ENCODE assay signal across 18 cellular contexts in the genomic region with DNA sequence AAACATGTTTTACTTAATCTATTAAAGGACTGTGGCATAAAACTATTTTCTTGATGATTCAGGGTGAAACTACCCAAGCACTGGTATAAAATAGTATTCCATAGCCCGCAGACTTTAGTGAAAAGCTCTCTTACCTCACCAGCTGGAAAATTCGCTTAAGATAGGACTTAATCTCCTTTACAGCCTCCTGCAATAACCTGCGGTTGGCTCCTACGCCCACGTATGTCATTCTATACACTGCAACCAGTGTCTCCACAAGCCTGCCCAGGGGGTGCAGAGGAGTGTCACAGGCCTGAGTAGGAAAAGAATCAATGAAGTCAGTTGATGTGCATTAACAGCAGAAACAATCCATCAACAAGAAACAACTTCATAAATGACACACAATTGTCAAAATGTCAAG. TPM values are rescaled to one million over a fixed set of nuclear protein-coding genes. Genes with fewer than 3 reads are reported as not detected.
"Had no signal": no experiment of that assay in that cellular context is flagged by ENCODE, and none has a peak within 500 bp of the region (broad histone marks: within the 10 kb centered on the region; RNA-seq: fewer than 3 reads in every experiment).

No MANE protein-coding gene starts in this region.

- H3K27ac ChIP-seq: adrenal gland, cardiac muscle cell, esophagus muscularis mucosa, neutrophil, pancreas, right lobe of liver, tibial artery had no signal

- H3K9me3 ChIP-seq: adrenal gland, esophagus muscularis mucosa, neutrophil, pancreas, right lobe of liver, tibial artery had no signal

- H3K27me3 ChIP-seq: adrenal gland, cardiac muscle cell, esophagus muscularis mucosa, neutrophil, pancreas, right lobe of liver, tibial artery had no signal

- DNase-seq: activated CD8-positive, alpha-beta memory T cell treated with anti-CD3 and anti-CD28 coated beads for 24 hours; activated gamma-delta T cell; adrenal gland; dermis blood vessel endothelial cell; effector memory CD4-positive, alpha-beta T cell; natural killer cell; pancreas; right lobe of liver; stimulated activated CD4-positive, alpha-beta T cell treated with anti-CD3 and anti-CD28 coated beads, Interleukin-4, amount 100 ng/mL, for 4 hours; T-cell; tibial artery had no signal

- H3K4me3 ChIP-seq: adrenal gland, cardiac muscle cell, esophagus muscularis mucosa, pancreas, right lobe of liver, tibial artery had no signal

- ATAC-seq: activated CD4-positive, CD25-positive, alpha-beta regulatory T cell treated with anti-CD3 and anti-CD28 coated beads, Interleukin-2, amount 50 U/mL, for 24 hours; natural killer cell; pancreas; right lobe of liver; stimulated activated memory B cell treated with anti-CD40 and anti-IgM and Interleukin-4, amounts not matched to agents 10 μg/mL and 1 μg/mL and 100 μg/mL, for 72 hours; T-cell had no signal

- FAIRE-seq: endothelial cell of umbilical vein had no signal

- H3K4me1 ChIP-seq: adrenal gland, esophagus muscularis mucosa, pancreas, right lobe of liver, tibial artery had no signal

RNA-seq across cellular contexts. Expression of a gene that starts 11.3 kb away (rescaled TPM):
- total RNA-seq: mesenteric fat pad had no signal
